Comparison of ENCODE assay signal across 1 cellular context in genomic region chr7:44629825-44630580, GRCh38.
TF ChIP-seq lines count a peak whose summit lies in the region.

No MANE protein-coding gene starts in this region.

TF ChIP-seq in GM23338, 12 proteins besides CTCF, POLR2A, EP300 and RAD21 (continued from another document):
- no peak for TF ChIP-seq ZNF462 (CRISPR knock-in tag; IDR thresholded peaks at IDR 0.05)
TF ChIP-seq in GM23338: peak in this region for 0.
